In genomic region chr14:74927225-74927624, GRCh38 we compare ENCODE assay signal across 2 cellular contexts.
TF ChIP-seq lines count a peak whose summit lies in the region.

No MANE protein-coding gene starts in this region.

TF ChIP-seq in K562, 482 proteins besides CTCF, POLR2A, EP300 and RAD21 (continues in another document):
- TF ChIP-seq FOSL1 (tag; conservative IDR thresholded peaks at IDR 0.05) (peak; percentile 33; the same call in 1 of the 2 replicates), FOXA3 (CRISPR knock-in tag; conservative IDR thresholded peaks at IDR 0.05 in 1 of 2, IDR thresholded peaks at IDR 0.05 in 1 of 2) (peak in 1 of 2 experiments; percentile 65; a peak in 2 of 4 replicates), SOX6 (IDR thresholded peaks at IDR 0.05) (peak; percentile 78), SMARCA5 (IDR thresholded peaks at IDR 0.05) (no peak), CBFA2T3 (IDR thresholded peaks at IDR 0.05) (peak; percentile 94), SIX5 (IDR thresholded peaks at IDR 0.05; ENCODE audit: borderline replicate concordance in 1 of 2, insufficient read depth in 1 of 2, low read depth in 1 of 2, low read length in 2 of 2) (no peak), PML (IDR thresholded peaks at IDR 0.05; ENCODE audit: low read length) (peak; percentile 61), BCLAF1 (IDR thresholded peaks at IDR 0.05; ENCODE audit: borderline replicate concordance in 1 of 2, control insufficient read depth in 1 of 2, low read depth in 2 of 2, low read length in 1 of 2) (no peak), LEF1 (IDR thresholded peaks at IDR 0.05) (0 out of 2 replicates have a peak, but pooled peaks have one; percentile 40), CBFA2T2 (conservative IDR thresholded peaks at IDR 0.05) (peak; percentile 90), PHB2 (IDR thresholded peaks at IDR 0.05; ENCODE audit: low read depth) (peak; percentile 43; the same call in 1 of the 2 replicates), MTA2 (IDR thresholded peaks at IDR 0.05; ENCODE audit: low read depth) (peak; percentile 81), MTA1 (IDR thresholded peaks at IDR 0.05; ENCODE audit: borderline replicate concordance) (no peak), STAT5A (IDR thresholded peaks at IDR 0.05; ENCODE audit: borderline replicate concordance, low read length) (peak; percentile 64; the same call in 1 of the 2 replicates), NEUROD1 (IDR thresholded peaks at IDR 0.05; ENCODE audit: borderline replicate concordance, low read depth, low read length, partially characterized antibody) (no peak), FOXK2 (conservative IDR thresholded peaks at IDR 0.05 in 1 of 2, IDR thresholded peaks at IDR 0.05 in 1 of 2; ENCODE audit: low read depth in 2 of 2) (0 out of 4 replicates have a peak, but pooled peaks of 1 of the 2 experiments have one; percentile 38), BCOR (IDR thresholded peaks at IDR 0.05) (no peak), SMARCE1 (IDR thresholded peaks at IDR 0.05) (peak; percentile 60), SMARCC2 (IDR thresholded peaks at IDR 0.05; ENCODE audit: low read depth) (peak; percentile 52; the same call in 1 of the 2 replicates), ARID1B (IDR thresholded peaks at IDR 0.05) (peak; percentile 92), ZNF175 (CRISPR knock-in tag; IDR thresholded peaks at IDR 0.05; ENCODE audit: low read depth) (no peak), KHSRP (IDR thresholded peaks at IDR 0.05) (0 out of 2 replicates have a peak, but pooled peaks have one; percentile 19), EHMT2 (IDR thresholded peaks at IDR 0.05) (peak; percentile 36), CTCFL (IDR thresholded peaks at IDR 0.05; ENCODE audit: borderline replicate concordance, insufficient read depth, low read depth, low read length, poor library complexity, severe bottlenecking) (no peak), HMBOX1 (IDR thresholded peaks at IDR 0.05) (peak; percentile 92), KLF16 (IDR thresholded peaks at IDR 0.05) (peak; percentile 65; the same call in 1 of the 2 replicates), SMARCA4 (IDR thresholded peaks at IDR 0.05) (peak; percentile 69; the same call in 1 of the 2 replicates), TRIM24 (IDR thresholded peaks at IDR 0.05) (peak; percentile 62 to 80), CC2D1A (IDR thresholded peaks at IDR 0.05) (0 out of 2 replicates have a peak, but pooled peaks have one; percentile 43), CXXC5 (CRISPR knock-in tag; IDR thresholded peaks at IDR 0.05) (0 out of 2 replicates have a peak, but pooled peaks have one; percentile 22)
- TF ChIP-seq, protein P1, sequence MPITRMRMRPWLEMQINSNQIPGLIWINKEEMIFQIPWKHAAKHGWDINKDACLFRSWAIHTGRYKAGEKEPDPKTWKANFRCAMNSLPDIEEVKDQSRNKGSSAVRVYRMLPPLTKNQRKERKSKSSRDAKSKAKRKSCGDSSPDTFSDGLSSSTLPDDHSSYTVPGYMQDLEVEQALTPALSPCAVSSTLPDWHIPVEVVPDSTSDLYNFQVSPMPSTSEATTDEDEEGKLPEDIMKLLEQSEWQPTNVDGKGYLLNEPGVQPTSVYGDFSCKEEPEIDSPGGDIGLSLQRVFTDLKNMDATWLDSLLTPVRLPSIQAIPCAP (CRISPR knock-in tag; IDR thresholded peaks at IDR 0.05; ENCODE audit: borderline replicate concordance): no peak

TF ChIP-seq in WTC11, 78 proteins besides CTCF, POLR2A, EP300 and RAD21:
- no peak for TF ChIP-seq TCF7 (CRISPR knock-in tag; IDR thresholded peaks at IDR 0.05; ENCODE audit: low read depth)
- no peak for TF ChIP-seq ZNF671 (CRISPR knock-in tag; IDR thresholded peaks at IDR 0.05)
- TF ChIP-seq CDX4 (CRISPR knock-in tag; IDR thresholded peaks at IDR 0.05; ENCODE audit: borderline replicate concordance): no peak
- TF ChIP-seq FOXK1 (CRISPR knock-in tag; IDR thresholded peaks at IDR 0.05): no peak
TF ChIP-seq in WTC11: peak in this region for 0.
